Comparison of ENCODE assay signal across 6 cellular contexts in genomic region chr5:4909086-4909485, GRCh38.
"Had no signal": no experiment of that assay in that cellular context is flagged by ENCODE, and none has a peak within 500 bp of the region (broad histone marks: within the 10 kb centered on the region; RNA-seq: fewer than 3 reads in every experiment).

No MANE protein-coding gene starts in this region.

- FAIRE-seq: HepG2, HTR-8/SVneo had no signal

- DNase-seq: IMR-90, KBM-7, KG1 had no signal

- H3K27ac ChIP-seq: HL-60 had no signal

- ATAC-seq: HepG2 had no signal
